In the genomic region with DNA sequence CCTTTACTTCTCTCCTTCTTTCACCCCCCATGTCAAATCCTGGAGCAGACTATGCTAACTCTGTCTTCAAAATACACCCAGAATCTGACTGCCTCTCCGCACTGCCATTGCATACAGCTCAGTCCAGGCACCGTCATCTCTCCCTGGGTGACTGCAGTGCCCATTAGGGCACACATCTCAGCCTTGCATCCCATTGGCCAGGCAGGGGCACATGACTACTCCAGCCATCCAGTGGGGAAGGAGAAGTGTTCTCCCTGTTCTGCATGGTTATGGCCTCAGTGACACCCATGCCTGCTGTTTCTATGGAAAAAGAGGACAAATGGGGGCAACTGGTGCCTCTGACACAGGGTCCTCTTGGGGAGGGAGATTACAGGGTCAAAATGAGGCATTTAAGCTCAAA, we compare ENCODE assay signal across 20 cellular contexts.
"Had no signal": no experiment of that assay in that cellular context is flagged by ENCODE, and none has a peak within 500 bp of the region (broad histone marks: within the 10 kb centered on the region; RNA-seq: fewer than 3 reads in every experiment).

No MANE protein-coding gene starts in this region.

- H3K4me1 Mint-ChIP-seq: activated naive CD8-positive, alpha-beta T cell treated with anti-CD3 and anti-CD28 coated beads for 36 hours; endodermal cell; naive thymus-derived CD8-positive, alpha-beta T cell; neural progenitor cell had no signal

- H3K9me3 ChIP-seq: breast epithelium, gastroesophageal sphincter, heart left ventricle, left lung, sigmoid colon, testis had no signal

- H3K4me3 ChIP-seq: breast epithelium, gastroesophageal sphincter, heart left ventricle, left lung, lung, neural progenitor cell, sigmoid colon, smooth muscle cell, testis had no signal

- H3K36me3 Mint-ChIP-seq: activated naive CD8-positive, alpha-beta T cell treated with anti-CD3 and anti-CD28 coated beads for 36 hours; naive thymus-derived CD8-positive, alpha-beta T cell; neural progenitor cell had no signal

- H3K27ac Mint-ChIP-seq: activated naive CD8-positive, alpha-beta T cell treated with anti-CD3 and anti-CD28 coated beads for 36 hours; endodermal cell; naive thymus-derived CD8-positive, alpha-beta T cell; neural progenitor cell had no signal

- ATAC-seq: gastroesophageal sphincter; heart left ventricle; left lung; naive thymus-derived CD8-positive, alpha-beta T cell; SK-N-SH treated with all-trans-retinoic acid at 6 μM for 48 hours had no signal

- H3K4me3 Mint-ChIP-seq: activated naive CD8-positive, alpha-beta T cell treated with anti-CD3 and anti-CD28 coated beads for 36 hours; endodermal cell; naive thymus-derived CD8-positive, alpha-beta T cell; neural progenitor cell had no signal

- H3K9me3 Mint-ChIP-seq: activated naive CD8-positive, alpha-beta T cell treated with anti-CD3 and anti-CD28 coated beads for 36 hours; neural progenitor cell had no signal

- H3K36me3 ChIP-seq: breast epithelium, gastroesophageal sphincter, heart left ventricle, left lung, neural progenitor cell, sigmoid colon had no signal

- H3K27ac ChIP-seq: breast epithelium, gastroesophageal sphincter, heart left ventricle, left lung, neural progenitor cell, sigmoid colon, testis had no signal

- DNase-seq: activated CD4-positive, alpha-beta T cell treated with anti-CD3 and anti-CD28 coated beads for 1 hour; activated naive CD8-positive, alpha-beta T cell treated with anti-CD3 and anti-CD28 coated beads for 36 hours; activated T-cell treated with anti-CD3 and anti-CD28 coated beads for 4 hours; cortex of kidney; endodermal cell; heart left ventricle; left lung; retina; sigmoid colon; stimulated activated CD4-positive, alpha-beta T cell treated with anti-CD3 and anti-CD28 coated beads, Interleukin-4, amount 100 ng/mL, for 1 hour; stimulated activated naive CD4-positive, alpha-beta T cell; testis; trophoblast cell had no signal

- H3K27me3 ChIP-seq: breast epithelium, heart left ventricle, neural progenitor cell, sigmoid colon, testis had no signal
